ENCODE assay signal across 10 cellular contexts in genomic region chr10:22742678-22743077, GRCh38. TPM values are rescaled to one million over a fixed set of nuclear protein-coding genes. Genes with fewer than 3 reads are reported as not detected.
DNase-seq lines count a peak whose midpoint lies in the region; ATAC-seq and TF ChIP-seq lines count a peak whose summit lies in the region.
"Had no signal": no experiment of that assay in that cellular context is flagged by ENCODE, and none has a peak within 500 bp of the region (broad histone marks: within the 10 kb centered on the region; RNA-seq: fewer than 3 reads in every experiment).

No MANE protein-coding gene starts in this region.

- intact Hi-C loops in aorta (cut with DNase I), result no loop called here

- POLR2A ChIA-PET in T-cell (lab: Charles Lee), result no interaction called here

- H3K27ac Mint-ChIP-seq in T-cell, result no peak overlapping the region

- H3K4me3 Mint-ChIP-seq in T-cell, result no peak overlapping the region

- H3K4me2 ChIP-seq in DOHH2 (ENCODE audit: low read length) (peak overlapping the region; percentile 51), OCI-LY3 (ENCODE audit: low read length) (peak overlapping the region; percentile 48)
- H3K4me2 ChIP-seq: BLaER1 had no signal

- no peaks in the 10 kb centered on the region for H3K27me3 ChIP-seq in DOHH2 (ENCODE audit: control insufficient read depth, low read length)
- no peaks in the 10 kb centered on the region for H3K27me3 ChIP-seq in OCI-LY3 (ENCODE audit: low read depth, low read length)
- no peaks in the 10 kb centered on the region for H3K27me3 ChIP-seq in aorta (ENCODE audit: control insufficient read depth in 1 of 2, insufficient read depth in 2 of 2, low read length in 1 of 2)
- H3K27me3 ChIP-seq: BLaER1 had no signal

- no peaks in the 10 kb centered on the region for H3K9me3 ChIP-seq in DOHH2 (ENCODE audit: control insufficient read depth, insufficient read depth, low read length)
- no peaks in the 10 kb centered on the region for H3K9me3 ChIP-seq in OCI-LY3 (ENCODE audit: insufficient read depth, low read length)
- H3K9me3 ChIP-seq in aorta (ENCODE audit: control insufficient read depth, low read length), result no peaks in the 10 kb centered on the region
- H3K9me3 ChIP-seq: BLaER1 had no signal

- H2AFZ ChIP-seq in OCI-LY3 (ENCODE audit: low read depth, low read length), result no peak overlapping the region

- CTCF ChIA-PET in T-cell (lab: Charles Lee), result interaction anchor here in 1 of 2 donors (0.9 kb wide), 1 partner anchor 18 kb away, joined by 3 read pairs; no protein-coding TSS in a partner anchor

- 92 to 93% methylated on average over 1 of the region's 1 CpG for WGBS in aorta, 2 donors

- H3K27me3 Mint-ChIP-seq in T-cell, result no peaks in the 10 kb centered on the region

- no peak overlapping the region for H3K9ac ChIP-seq in OCI-LY3 (ENCODE audit: low read length)
- H3K9ac ChIP-seq: BLaER1 had no signal

- peaks cover 0 to 2% (median 0%) of the 10 kb centered on the region in 3 donors for H3K4me1 Mint-ChIP-seq in T-cell

- DNase-seq in aorta, result no peak
- no peak for DNase-seq in T-cell
- no peak for DNase-seq in hepatic stellate cell (ENCODE audit: low spot score)
- no peak for DNase-seq in HuH-7 (ENCODE audit: low spot score)
- DNase-seq: PC-3 had no signal

- H4K20me1 ChIP-seq in DOHH2 (ENCODE audit: control insufficient read depth, insufficient read depth, low read depth, low read length) (no peaks in the 10 kb centered on the region), OCI-LY3 (ENCODE audit: insufficient read depth, low read length) (no peaks in the 10 kb centered on the region)
- H4K20me1 ChIP-seq: BLaER1 had no signal

- peaks cover 0 to 3% (median 0%) of the 10 kb centered on the region in 3 donors for H3K9me3 Mint-ChIP-seq in T-cell

- H3K36me3 ChIP-seq in DOHH2 (ENCODE audit: control insufficient read depth, low read length), result no peaks in the 10 kb centered on the region
- H3K36me3 ChIP-seq in OCI-LY3 (replicated peaks; ENCODE audit: low read depth, low read length), result peaks cover 5% of the 10 kb centered on the region
- H3K36me3 ChIP-seq in aorta (ENCODE audit: control insufficient read depth in 1 of 2, insufficient read depth in 2 of 2, low read length in 1 of 2), result no peaks in the 10 kb centered on the region
- H3K36me3 ChIP-seq: BLaER1 had no signal

- H3K4me3 ChIP-seq in DOHH2 (ENCODE audit: low read length), result peak overlapping the region; percentile 27; the same call in 1 of the 2 replicates
- no peak overlapping the region for H3K4me3 ChIP-seq in OCI-LY3 (ENCODE audit: low read length)
- no peak overlapping the region for H3K4me3 ChIP-seq in aorta (ENCODE audit: low read length in 2 of 2)
- H3K4me3 ChIP-seq: BLaER1 had no signal

- H3K79me2 ChIP-seq in DOHH2 (ENCODE audit: control insufficient read depth, low read length) (no peaks in the 10 kb centered on the region), OCI-LY3 (ENCODE audit: low read length) (no peaks in the 10 kb centered on the region)

- no peaks in the 10 kb centered on the region for H3F3A ChIP-seq in DOHH2 (ENCODE audit: control insufficient read depth, insufficient read depth)

- peaks cover 3% of the 10 kb centered on the region for H3K36me3 Mint-ChIP-seq in T-cell

- TF ChIP-seq CTCF in DOHH2 (IDR thresholded peaks at IDR 0.05; ENCODE audit: low read depth, low read length, poor library complexity, severe bottlenecking) (no peak), OCI-LY3 (IDR thresholded peaks at IDR 0.05; ENCODE audit: low read depth, low read length) (no peak)

- no peaks in the 10 kb centered on the region for H3K9me2 ChIP-seq in DOHH2 (replicated peaks; ENCODE audit: control insufficient read depth, low read length)

- H3K4me1 ChIP-seq in DOHH2 (ENCODE audit: control insufficient read depth, low read length) (peaks cover 24% of the 10 kb centered on the region), OCI-LY3 (ENCODE audit: low read length) (peaks cover 19% of the 10 kb centered on the region), aorta (ENCODE audit: control insufficient read depth in 1 of 2, insufficient read depth in 2 of 2, low read length in 2 of 2) (peaks cover 0 to 2% of the 10 kb centered on the region in 2 donors)
- H3K4me1 ChIP-seq: BLaER1 had no signal

- H3K27ac ChIP-seq in DOHH2 (ENCODE audit: low read depth, low read length), result peak overlapping the region; percentile 13
- H3K27ac ChIP-seq in OCI-LY3 (ENCODE audit: low read length), result peak overlapping the region; percentile 44; the same call in 1 of the 2 replicates
- no peak overlapping the region for H3K27ac ChIP-seq in aorta (ENCODE audit: low read depth in 1 of 2, low read length in 2 of 2)
- H3K27ac ChIP-seq: BLaER1 had no signal

- ATAC-seq in GM19397 (IDR thresholded peaks at IDR 0.05; ENCODE audit: unreplicated experiment) (peak; percentile 90), HG03060 (IDR thresholded peaks at IDR 0.05; ENCODE audit: low read depth, unreplicated experiment) (peak; percentile 97), aorta (ENCODE audit: low FRiP score) (no peak), T-cell (replicated peaks in 1 of 4) (no peak)
- ATAC-seq: PC-3 had no signal

RNA-seq across cellular contexts. Expression of gene PIP4K2A, which starts 28.3 kb away (rescaled TPM):
- 10 to 100 TPM; 77.9 to 90.3 TPM for total RNA-seq in aorta
- 10 to 100 TPM; 24.2 to 29.3 TPM for polyA plus RNA-seq in aorta
- 100 to 1,000 TPM; 129 to 238 (median 160) TPM for total RNA-seq in T-cell

Comparison
In these comparisons a context has a peak if more than half of its experiments do, and no peak if none do; other contexts are left out.
1. H3K27ac ChIP-seq: peak in DOHH2 (single experiment) and OCI-LY3 (single experiment); none in aorta (0 of 2).
2. ATAC-seq: peak in GM19397 (single experiment) and HG03060 (single experiment); none in aorta (single experiment) and T-cell (0 of 4).